In the genomic region with DNA sequence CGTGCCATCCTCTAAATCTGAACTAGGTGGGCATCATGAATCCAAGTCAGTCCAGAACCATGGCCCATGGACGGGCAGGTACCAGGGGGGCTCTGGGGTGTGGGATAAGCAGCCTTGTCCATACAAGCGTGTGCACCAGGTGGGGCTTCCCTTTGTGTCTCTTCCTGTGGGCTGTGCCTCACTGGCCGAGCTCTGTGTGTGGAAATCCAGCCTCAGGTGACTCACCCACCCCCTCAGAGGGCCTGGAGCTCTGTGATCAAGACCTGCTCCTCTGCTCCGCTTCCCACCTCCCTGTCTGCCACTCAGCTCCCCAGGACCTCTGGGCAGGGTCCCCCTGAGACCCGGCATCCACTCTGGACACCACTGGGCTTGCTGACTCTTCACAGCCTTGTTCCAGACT, we compare ENCODE assay signal across 26 cellular contexts. TPM values are rescaled to one million over a fixed set of nuclear protein-coding genes. Genes with fewer than 3 reads are reported as not detected.
DNase-seq lines count a peak whose midpoint lies in the region; ATAC-seq, FAIRE-seq and TF ChIP-seq lines count a peak whose summit lies in the region.
"Had no signal": no experiment of that assay in that cellular context is flagged by ENCODE, and none has a peak within 500 bp of the region (broad histone marks: within the 10 kb centered on the region; RNA-seq: fewer than 3 reads in every experiment).

No MANE protein-coding gene starts in this region.

- H3K4me1 ChIP-seq in PC-3 (ENCODE audit: insufficient read depth, low read length) (0 out of 2 replicates have a peak, but pooled peaks cover 4% of the 10 kb centered on the region), neural progenitor cell (peaks cover 8% of the 10 kb centered on the region), uterus (peaks cover 9 to 40% of the 10 kb centered on the region in 2 donors)

- no peak overlapping the region for H3K27ac ChIP-seq in PC-3 (ENCODE audit: low read length)
- no peak overlapping the region for H3K27ac ChIP-seq in neural progenitor cell
- H3K27ac ChIP-seq in uterus = peak overlapping the region; percentile 85 to 92
- H3K27ac ChIP-seq: BLaER1, SJCRH30 had no signal

- H3K4me3 Mint-ChIP-seq in neural progenitor cell = no peak overlapping the region
- H3K4me3 Mint-ChIP-seq in natural killer cell = no peak overlapping the region
- H3K4me3 Mint-ChIP-seq: CD4-positive, alpha-beta T cell; GM23338 had no signal

- H3F3A ChIP-seq in PC-3 (ENCODE audit: low read length, unreplicated experiment) = no peaks in the 10 kb centered on the region
- no peaks in the 10 kb centered on the region for H3F3A ChIP-seq in neural progenitor cell (ENCODE audit: low read depth)

- BruUV-seq in PC-3 (replicated peaks; lab: Mats Ljungman, UMichigan) = no TSS peak

- peaks cover 9% of the 10 kb centered on the region for H3K4me1 Mint-ChIP-seq in neural progenitor cell
- H3K4me1 Mint-ChIP-seq in natural killer cell = no peaks in the 10 kb centered on the region

- H3K27me3 ChIP-seq in PC-3 (ENCODE audit: low read length) (0 out of 2 replicates have a peak, but pooled peaks cover 11% of the 10 kb centered on the region), bronchial epithelial cell (ENCODE audit: control insufficient read depth, insufficient read depth, low read length) (no peaks in the 10 kb centered on the region), neural progenitor cell (no peaks in the 10 kb centered on the region), uterus (no peaks in the 10 kb centered on the region)
- H3K27me3 ChIP-seq: BLaER1, SJCRH30 had no signal

- H3K27me3 Mint-ChIP-seq in neural progenitor cell (ENCODE audit: insufficient read depth, low read depth) (peaks cover 17% of the 10 kb centered on the region), natural killer cell (ENCODE audit: low read depth in 2 of 2) (peaks cover 5 to 7% of the 10 kb centered on the region in 2 donors)
- H3K27me3 Mint-ChIP-seq: CD4-positive, alpha-beta T cell had no signal

- no peak for ATAC-seq in PC-3
- ATAC-seq in natural killer cell = no peak
- ATAC-seq: GM23338, Panc1 had no signal

- H4K20me1 ChIP-seq in PC-3 (ENCODE audit: low read length) = no peaks in the 10 kb centered on the region
- H4K20me1 ChIP-seq in neural progenitor cell (ENCODE audit: low read depth) = no peaks in the 10 kb centered on the region
- H4K20me1 ChIP-seq: BLaER1 had no signal

- POLR2A ChIA-PET in PC-3 (lab: Charles Lee; ENCODE audit: unreplicated experiment) = no interaction called here

- no peak for FAIRE-seq in bronchial epithelial cell (lab: Jason Lieb, UNC)
- FAIRE-seq: GM12891 had no signal

- H3K36me3 ChIP-seq in PC-3 (ENCODE audit: low read depth, low read length) = no peaks in the 10 kb centered on the region
- no peaks in the 10 kb centered on the region for H3K36me3 ChIP-seq in bronchial epithelial cell (ENCODE audit: control insufficient read depth, insufficient read depth, low read length)
- H3K36me3 ChIP-seq in neural progenitor cell = no peaks in the 10 kb centered on the region
- no peaks in the 10 kb centered on the region for H3K36me3 ChIP-seq in uterus
- H3K36me3 ChIP-seq: BLaER1, HAP-1, SJCRH30 had no signal

- H3K9ac ChIP-seq in PC-3 (ENCODE audit: low read length) (no peak overlapping the region), neural progenitor cell (no peak overlapping the region)
- H3K9ac ChIP-seq: BLaER1 had no signal

- H3K79me2 ChIP-seq in PC-3 (ENCODE audit: low read length) (no peaks in the 10 kb centered on the region), neural progenitor cell (ENCODE audit: low read depth) (no peaks in the 10 kb centered on the region)

- H3K27ac Mint-ChIP-seq in neural progenitor cell = peak overlapping the region; percentile 86
- H3K27ac Mint-ChIP-seq in natural killer cell = no peak overlapping the region
- H3K27ac Mint-ChIP-seq: CD4-positive, alpha-beta T cell; GM23338 had no signal

- H3K4me3 ChIP-seq in PC-3 (ENCODE audit: low read length) (no peak overlapping the region), bronchial epithelial cell (ENCODE audit: low read depth, low read length) (no peak overlapping the region), neural progenitor cell (no peak overlapping the region), uterus (no peak overlapping the region)
- H3K4me3 ChIP-seq: BLaER1, GM23338, HAP-1, SJCRH30 had no signal

- TF ChIP-seq CTCF in PC-3 (conservative IDR thresholded peaks at IDR 0.05; ENCODE audit: low read depth, low read length) (no peak), bronchial epithelial cell (IDR thresholded peaks at IDR 0.05; ENCODE audit: insufficient read depth, low read length, severe bottlenecking) (no peak), neural progenitor cell (IDR thresholded peaks at IDR 0.05) (no peak), uterus (IDR thresholded peaks at IDR 0.05) (no peak), natural killer cell (IDR thresholded peaks at IDR 0.05) (no peak)

- H3K9me3 Mint-ChIP-seq in neural progenitor cell (no peaks in the 10 kb centered on the region), natural killer cell (no peaks in the 10 kb centered on the region)
- H3K9me3 Mint-ChIP-seq: CD4-positive, alpha-beta T cell; GM23338 had no signal

- no peak for TF ChIP-seq POLR2A in uterus (IDR thresholded peaks at IDR 0.05)

- intact Hi-C loops in PC-3 (cut with micrococcal nuclease) = no loop called here
- intact Hi-C loops in uterus (cut with DNase I; ENCODE audit: low total_unique reads) = no loop called here
- intact Hi-C loops in natural killer cell (cut with micrococcal nuclease) = no loop called here

- H3K36me3 Mint-ChIP-seq in neural progenitor cell = no peaks in the 10 kb centered on the region
- H3K36me3 Mint-ChIP-seq in natural killer cell = no peaks in the 10 kb centered on the region

- DNase-seq in PC-3 = peak; percentile 1
- peak; percentile 35 for DNase-seq in bronchial epithelial cell (ENCODE audit: low read depth)
- no peak for DNase-seq in neural progenitor cell (ENCODE audit: low spot score)
- no peak for DNase-seq in uterus
- no peak for DNase-seq in natural killer cell
- no peak for DNase-seq in SW480 (ENCODE audit: low spot score)
- no peak for DNase-seq in Ammon's horn (ENCODE audit: low spot score)
- DNase-seq: Caco-2; CD4-positive, alpha-beta T cell; DND-41; KBM-7; NCI-H1092 treated with DMSO at 0.1 percent for 48 hours; NCI-H1436 treated with DMSO at 0.1 percent for 48 hours; NCI-H2029; NCI-H226; NCI-H524; NCI-H774; NK-92 treated with Interleukin-12 subunit alpha and Interleukin-12 subunit beta, amount 100 ng/mL, for 24 hours; SJCRH30 had no signal

- no peak overlapping the region for H3K4me2 ChIP-seq in PC-3 (ENCODE audit: low read length)
- no peak overlapping the region for H3K4me2 ChIP-seq in neural progenitor cell
- H3K4me2 ChIP-seq: BLaER1, GM23338 had no signal

- no peaks in the 10 kb centered on the region for H3K9me2 ChIP-seq in PC-3 (replicated peaks; ENCODE audit: low read length)

- H3K9me3 ChIP-seq in PC-3 (ENCODE audit: low read length) (no peaks in the 10 kb centered on the region), neural progenitor cell (ENCODE audit: low read depth) (no peaks in the 10 kb centered on the region), uterus (no peaks in the 10 kb centered on the region)
- H3K9me3 ChIP-seq: BLaER1, Caco-2, HAP-1, SJCRH30 had no signal

- H2AFZ ChIP-seq in PC-3 (ENCODE audit: low read length) (no peak overlapping the region), neural progenitor cell (replicated peaks) (no peak overlapping the region)
- H2AFZ ChIP-seq: GM23338 had no signal

- CTCF ChIA-PET in PC-3 (lab: Charles Lee) = no interaction called here

RNA-seq across cellular contexts. Expression of a gene that starts 33.0 kb away (rescaled TPM):
- 0.69 and 2.1 TPM in 2 replicates for total RNA-seq in PC-3 (2014; rRNA removed)
- total RNA-seq in bronchial epithelial cell = under 0.01 and 1.0 TPM in 2 replicates
- total RNA-seq in neural progenitor cell (ENCODE audit: low replicate concordance) = 1.8 TPM in 1 of 2 replicates, not detected in the other
- 10 to 100 TPM in 3 of 4 donors, under 1 TPM in 1; 0.88 to 91.2 (median 15.3) TPM for total RNA-seq in uterus
- total RNA-seq in natural killer cell = 1 to 10 TPM; 2.6 to 3.2 (median 2.8) TPM
- total RNA-seq: G401, HT1080 had no signal

Comparison
In these comparisons a context has a peak if more than half of its experiments do, and no peak if none do; other contexts are left out.
1. DNase-seq: peak in PC-3 (single experiment) and bronchial epithelial cell (single experiment); none in neural progenitor cell (single experiment), uterus (0 of 2), natural killer cell (single experiment), SW480 (single experiment) and Ammon's horn (single experiment).
2. H3K27ac ChIP-seq: peak in uterus (2 of 2); none in PC-3 (single experiment) and neural progenitor cell (single experiment).